ENCODE assay signal across 8 cellular contexts in genomic region chr4:120922390-120923200, GRCh38. TPM values are rescaled to one million over a fixed set of nuclear protein-coding genes. Genes with fewer than 3 reads are reported as not detected.
A peak's percentile ranks its signal among the peaks of the same experiment; 100 is the strongest.
DNase-seq lines count a peak whose midpoint lies in the region; ATAC-seq and TF ChIP-seq lines count a peak whose summit lies in the region.

PRDM5 (minus strand) TSS chr4:120922726; CDS start chr4:120922608, 118 bp downstream.

- peak within 1 kb of the TSS; percentile 95 for H3K27ac Mint-ChIP-seq in activated naive CD8-positive, alpha-beta T cell treated with anti-CD3 and anti-CD28 coated beads for 36 hours
- H3K27ac Mint-ChIP-seq in neural crest cell (ENCODE audit: unreplicated experiment) = peak within 1 kb of the TSS; percentile 92

- no peak for ATAC-seq in HG03354 (IDR thresholded peaks at IDR 0.05; ENCODE audit: poor library complexity, severe bottlenecking, unreplicated experiment)
- ATAC-seq in HG02678 (IDR thresholded peaks at IDR 0.05; ENCODE audit: unreplicated experiment) = no peak

- H3K4me3 Mint-ChIP-seq in activated naive CD8-positive, alpha-beta T cell treated with anti-CD3 and anti-CD28 coated beads for 36 hours = peak within 1 kb of the TSS; percentile 91
- H3K4me3 Mint-ChIP-seq in neural crest cell = peak within 1 kb of the TSS; percentile 96

- DNase-seq in GM13976 (ENCODE audit: low spot score) (peak; percentile 35), NOMO-1 treated with dmso at 0.1 percent for 144 hours (lab: John Stamatoyannopoulos, UW; ENCODE audit: unreplicated experiment) (peak; percentile 16), glomerular visceral epithelial cell (ENCODE audit: extremely low spot score) (peak; percentile 57), neural crest cell (ENCODE audit: low read depth, low spot score) (peak; percentile 54), ureter (ENCODE audit: low spot score) (peak; percentile 62)
- DNase-seq in activated naive CD8-positive, alpha-beta T cell treated with anti-CD3 and anti-CD28 coated beads for 36 hours = peak; percentile 43

- TF ChIP-seq CTCF in GM13976 (IDR thresholded peaks at IDR 0.05; ENCODE audit: borderline replicate concordance, control extremely low read depth, extremely low read depth, insufficient read depth, missing control alignments) (no peak), neural crest cell (conservative IDR thresholded peaks at IDR 0.05) (peak; percentile 51)

- no peaks in the 10 kb centered on the region for H3K9me3 Mint-ChIP-seq in activated naive CD8-positive, alpha-beta T cell treated with anti-CD3 and anti-CD28 coated beads for 36 hours
- no peaks in the 10 kb centered on the region for H3K9me3 Mint-ChIP-seq in neural crest cell

- in situ Hi-C loops in GM13976 (cut with MboI; ENCODE audit: low sequenced_read_pairs, unreplicated experiment) = no loop called here

- peaks cover 40% of the 10 kb centered on the region for H3K4me1 Mint-ChIP-seq in activated naive CD8-positive, alpha-beta T cell treated with anti-CD3 and anti-CD28 coated beads for 36 hours
- peaks cover 28% of the 10 kb centered on the region for H3K4me1 Mint-ChIP-seq in neural crest cell

- H3K27me3 Mint-ChIP-seq in activated naive CD8-positive, alpha-beta T cell treated with anti-CD3 and anti-CD28 coated beads for 36 hours = peaks cover 14% of the 10 kb centered on the region
- no peaks in the 10 kb centered on the region for H3K27me3 Mint-ChIP-seq in neural crest cell (ENCODE audit: low read depth)

- no peaks in the 10 kb centered on the region for H3K36me3 Mint-ChIP-seq in activated naive CD8-positive, alpha-beta T cell treated with anti-CD3 and anti-CD28 coated beads for 36 hours
- H3K36me3 Mint-ChIP-seq in neural crest cell (ENCODE audit: low read depth) = no peaks in the 10 kb centered on the region

RNA-seq across cellular contexts. Expression of gene PRDM5, which starts in this region (rescaled TPM):
- 1 to 10 TPM; 1.3 to 1.4 TPM for total RNA-seq in activated naive CD8-positive, alpha-beta T cell treated with anti-CD3 and anti-CD28 coated beads for 36 hours
- total RNA-seq in neural crest cell (18.1 and 21.9 TPM in 2 replicates), ureter (26.3 TPM)
